Comparison of ENCODE assay signal across 12 cellular contexts in genomic region chr2:14492920-14493503, GRCh38.
DNase-seq lines count a peak whose midpoint lies in the region; ATAC-seq, FAIRE-seq and TF ChIP-seq lines count a peak whose summit lies in the region.
"Had no signal": no experiment of that assay in that cellular context is flagged by ENCODE, and none has a peak within 500 bp of the region (broad histone marks: within the 10 kb centered on the region; RNA-seq: fewer than 3 reads in every experiment).

No MANE protein-coding gene starts in this region.

- no TSS peak for BruUV-seq in IMR-90 (replicated peaks; lab: Mats Ljungman, UMichigan)

- peak overlapping the region; percentile 59; the same call in 1 of the 2 replicates for H3K14ac ChIP-seq in IMR-90 (replicated peaks; ENCODE audit: low read depth, low read length)

- no peak overlapping the region; the same call in 1 of the 2 replicates for H3K23ac ChIP-seq in IMR-90 (ENCODE audit: low read depth, low read length)

- H2AK5ac ChIP-seq in IMR-90 (ENCODE audit: low read depth, low read length) = no peak overlapping the region

- CTCF ChIA-PET in IMR-90 (lab: Yijun Ruan, JAX) = interaction anchor here (0.7 kb wide), 1 partner anchor 36 kb away, joined by 3 read pairs; no protein-coding TSS in a partner anchor

- peak; percentile 89 for DNase-seq in AG08395 (ENCODE audit: low spot score)
- peak; percentile 96 for DNase-seq in IMR-90
- peak; percentile 93 for DNase-seq in astrocyte of the spinal cord (ENCODE audit: low read depth, low spot score)
- DNase-seq in keratinocyte (ENCODE audit: low read depth, low spot score) = peak; percentile 63
- no peak for DNase-seq in CD1c-positive myeloid dendritic cell (ENCODE audit: extremely low spot score)
- DNase-seq in NCI-H69 (lab: John Stamatoyannopoulos, UW) = no peak
- DNase-seq in substantia nigra (lab: John Stamatoyannopoulos, UW) = no peak
- DNase-seq in lower leg skin (ENCODE audit: low spot score in 2 of 2) = no peak
- DNase-seq: activated effector memory CD4-positive, alpha-beta T cell treated with Interleukin-2 at 50 U/mL for 16 hours; NCI-H2171; ovary had no signal

- no CpG with 5 or more reads among the region's 3 CpGs for WGBS in IMR-90 (ENCODE audit: extremely low coverage in 2 of 2, insufficient read length in 1 of 2), 2 experiments
- WGBS in lower leg skin, 2 donors = 26 to 36% methylated on average over 3 of the region's 3 CpGs

- ATAC-seq in IMR-90 (ENCODE audit: low read depth) = peak; percentile 99
- ATAC-seq: Panc1 had no signal

- no peaks in the 10 kb centered on the region for H3K79me2 ChIP-seq in keratinocyte (ENCODE audit: control insufficient read depth, insufficient read depth, low read length)

- peak overlapping the region; percentile 60 to 88 for H4K8ac ChIP-seq in IMR-90 (ENCODE audit: low read depth in 2 of 2, low read length in 2 of 2)

- H2BK5ac ChIP-seq in IMR-90 (ENCODE audit: low read depth, low read length, poor library complexity, severe bottlenecking) = peak overlapping the region; percentile 89

- H3K36me3 ChIP-seq in IMR-90 (ENCODE audit: control insufficient read depth, insufficient read depth, low read length) (no peaks in the 10 kb centered on the region), keratinocyte (ENCODE audit: control insufficient read depth in 2 of 2, extremely low read depth in 1 of 2, insufficient read depth in 2 of 2, low read length in 2 of 2) (no peaks in the 10 kb centered on the region)
- H3K36me3 ChIP-seq: ovary had no signal

- H2AFZ ChIP-seq in IMR-90 (replicated peaks; ENCODE audit: low read length, poor library complexity) (peak overlapping the region; percentile 82), keratinocyte (ENCODE audit: control insufficient read depth, low read length) (peak overlapping the region; percentile 51)

- peak overlapping the region; percentile 92; the same call in 1 of the 2 replicates for H2BK20ac ChIP-seq in IMR-90 (ENCODE audit: low read depth, low read length)

- H2BK120ac ChIP-seq in IMR-90 (ENCODE audit: low read depth, low read length) = peak overlapping the region; percentile 93

- FAIRE-seq in keratinocyte (lab: Jason Lieb, UNC) = peak; percentile 99

- H3K9ac ChIP-seq in IMR-90 (ENCODE audit: low read depth, low read length) (no peak overlapping the region), keratinocyte (ENCODE audit: control insufficient read depth, extremely low read depth, insufficient read depth, low read length) (no peak overlapping the region)

- H4K20me1 ChIP-seq in IMR-90 (ENCODE audit: insufficient read depth, low read length) = no peaks in the 10 kb centered on the region
- no peaks in the 10 kb centered on the region for H4K20me1 ChIP-seq in keratinocyte (ENCODE audit: control insufficient read depth, extremely low read depth, insufficient read depth, low read length)

- TF ChIP-seq CTCF in IMR-90 (conservative IDR thresholded peaks at IDR 0.05; ENCODE audit: low read depth, low read length) = no peak
- TF ChIP-seq CTCF in astrocyte of the spinal cord (IDR thresholded peaks at IDR 0.05; ENCODE audit: low read depth, low read length) = no peak
- no peak for TF ChIP-seq CTCF in keratinocyte (optimal IDR thresholded peaks at IDR 0.05 in 1 of 3, IDR thresholded peaks at IDR 0.05 in 1 of 3, conservative IDR thresholded peaks at IDR 0.05 in 1 of 3; ENCODE audit: extremely low read depth in 1 of 3, insufficient read depth in 2 of 3, low read length in 3 of 3)
- no peak for TF ChIP-seq CTCF in lower leg skin (IDR thresholded peaks at IDR 0.05)

- POLR2A ChIA-PET in IMR-90 (lab: Charles Lee; ENCODE audit: unreplicated experiment) = interaction anchor here (0.6 to 1.3 kb wide), 2 partner anchors 24 to 69 kb away, joined by 3 read pairs; no protein-coding TSS in a partner anchor

- H3K4me2 ChIP-seq in IMR-90 (ENCODE audit: low read depth, low read length) (peak overlapping the region; percentile 79; the same call in 1 of the 2 replicates), keratinocyte (ENCODE audit: control insufficient read depth, extremely low read depth, insufficient read depth, low read depth, low read length) (peak overlapping the region; percentile 53)

- H3K4me3 ChIP-seq in IMR-90 (ENCODE audit: insufficient read depth, low read depth, low read length) (no peak overlapping the region), astrocyte of the spinal cord (ENCODE audit: low read depth, low read length) (no peak overlapping the region), keratinocyte (ENCODE audit: control insufficient read depth in 2 of 3, extremely low read depth in 1 of 3, insufficient read depth in 2 of 3, low read depth in 1 of 3, low read length in 3 of 3) (no peak overlapping the region), lower leg skin (ENCODE audit: low read depth, poor library complexity, severe bottlenecking) (no peak overlapping the region)
- H3K4me3 ChIP-seq: ovary had no signal

- TF ChIP-seq RAD21 in IMR-90 (IDR thresholded peaks at IDR 0.05; ENCODE audit: low read length) = peak; percentile 19; the same call in 1 of the 2 replicates

- H3K9me3 ChIP-seq in IMR-90 (ENCODE audit: control insufficient read depth, insufficient read depth, low read length) = no peaks in the 10 kb centered on the region
- no peaks in the 10 kb centered on the region for H3K9me3 ChIP-seq in keratinocyte (ENCODE audit: control insufficient read depth, low read depth, low read length)
- H3K9me3 ChIP-seq: ovary had no signal

- no peak overlapping the region; the same call in 1 of the 2 replicates for H3K18ac ChIP-seq in IMR-90 (ENCODE audit: low read depth, low read length)

- H3K4me1 ChIP-seq in IMR-90 (ENCODE audit: control insufficient read depth, insufficient read depth, low read length) = no peaks in the 10 kb centered on the region
- peaks cover 10% of the 10 kb centered on the region for H3K4me1 ChIP-seq in keratinocyte (ENCODE audit: control insufficient read depth, extremely low read depth, insufficient read depth, low read length)

- TF ChIP-seq POLR2A in IMR-90 (IDR thresholded peaks at IDR 0.05; ENCODE audit: low read depth, low read length) (no peak), lower leg skin (IDR thresholded peaks at IDR 0.05) (no peak)

- H4K5ac ChIP-seq in IMR-90 (ENCODE audit: low read depth, low read length) = no peak overlapping the region

- intact Hi-C loops in IMR-90 (cut with micrococcal nuclease) (loop anchor here (10.0 kb wide), 1 partner anchor 142 kb away; the partner anchor contains the start of gene LRATD1), lower leg skin (cut with DNase I; ENCODE audit: low total_unique reads) (no loop called here)

- H3K9me1 ChIP-seq in IMR-90 (ENCODE audit: insufficient read depth, low read length) = no peaks in the 10 kb centered on the region
- no peaks in the 10 kb centered on the region for H3K9me1 ChIP-seq in keratinocyte (ENCODE audit: control insufficient read depth, extremely low read depth, insufficient read depth, low read length)

- in situ Hi-C loops in IMR-90 (cut with MboI; ENCODE audit: low sequenced_read_pairs) (no loop called here), astrocyte of the spinal cord (cut with HindIII; ENCODE audit: low sequenced_read_pairs) (no loop called here)

- peak overlapping the region; percentile 72 for H4K91ac ChIP-seq in IMR-90 (ENCODE audit: insufficient read depth, low read depth, low read length)

- H3K27me3 ChIP-seq in IMR-90 (ENCODE audit: control insufficient read depth, insufficient read depth, low read length) (no peaks in the 10 kb centered on the region), keratinocyte (ENCODE audit: control insufficient read depth, extremely low read depth, insufficient read depth, low read length) (no peaks in the 10 kb centered on the region)
- H3K27me3 ChIP-seq: ovary had no signal

- no peak overlapping the region for H2AK9ac ChIP-seq in IMR-90 (replicated peaks; ENCODE audit: low read depth, low read length, poor library complexity)

- peak overlapping the region; percentile 67 for H3K4ac ChIP-seq in IMR-90 (ENCODE audit: low read depth, low read length)

- H2BK15ac ChIP-seq in IMR-90 (ENCODE audit: low read depth, low read length) = peak overlapping the region; percentile 86; the same call in 2 of the 3 replicates

- dilution Hi-C loops in IMR-90 (cut with HindIII; ENCODE audit: low sequenced_read_pairs, unreplicated experiment) = no loop called here
- dilution Hi-C loops in keratinocyte (cut with MboI; ENCODE audit: extremely low pct_ligation_motif_present, low sequenced_read_pairs) = no loop called here

- H3K27ac ChIP-seq in IMR-90 (ENCODE audit: insufficient read depth, low read length) (peak overlapping the region; percentile 27), keratinocyte (ENCODE audit: control insufficient read depth, insufficient read depth, low read length) (peak overlapping the region; percentile 21), substantia nigra (ENCODE audit: low read depth, low read length, poor library complexity, severe bottlenecking) (no peak overlapping the region)
- H3K27ac ChIP-seq: ovary had no signal

- H3K79me1 ChIP-seq in IMR-90 (ENCODE audit: low read depth in 1 of 2, low read length in 2 of 2) = no peaks in the 10 kb centered on the region

- H3K56ac ChIP-seq in IMR-90 (ENCODE audit: extremely low read depth, insufficient read depth, low read length) = no peak overlapping the region

TF ChIP-seq in IMR-90, 13 proteins besides CTCF, POLR2A, EP300 and RAD21 (continues in another document):
- TF ChIP-seq RCOR1 (IDR thresholded peaks at IDR 0.05; ENCODE audit: insufficient replicate concordance, low read length) (no peak), MXI1 (IDR thresholded peaks at IDR 0.05; ENCODE audit: borderline replicate concordance, low read depth, low read length) (0 out of 2 replicates have a peak, but pooled peaks have one; percentile 32), MAFK (IDR thresholded peaks at IDR 0.05; ENCODE audit: low read depth, low read length) (peak; percentile 14; the same call in 1 of the 2 replicates), CHD1 (IDR thresholded peaks at IDR 0.05; ENCODE audit: low read depth, low read length) (0 out of 2 replicates have a peak, but pooled peaks have one; percentile 15), USF2 (IDR thresholded peaks at IDR 0.05; ENCODE audit: low read depth, low read length) (no peak)

Comparison
In these comparisons a context has a peak if more than half of its experiments do, and no peak if none do; other contexts are left out.
1. DNase-seq: peak in AG08395 (single experiment), IMR-90 (single experiment), astrocyte of the spinal cord (single experiment) and keratinocyte (single experiment); none in CD1c-positive myeloid dendritic cell (single experiment), NCI-H69 (single experiment), substantia nigra (0 of 49) and lower leg skin (0 of 2).